In the genomic region with DNA sequence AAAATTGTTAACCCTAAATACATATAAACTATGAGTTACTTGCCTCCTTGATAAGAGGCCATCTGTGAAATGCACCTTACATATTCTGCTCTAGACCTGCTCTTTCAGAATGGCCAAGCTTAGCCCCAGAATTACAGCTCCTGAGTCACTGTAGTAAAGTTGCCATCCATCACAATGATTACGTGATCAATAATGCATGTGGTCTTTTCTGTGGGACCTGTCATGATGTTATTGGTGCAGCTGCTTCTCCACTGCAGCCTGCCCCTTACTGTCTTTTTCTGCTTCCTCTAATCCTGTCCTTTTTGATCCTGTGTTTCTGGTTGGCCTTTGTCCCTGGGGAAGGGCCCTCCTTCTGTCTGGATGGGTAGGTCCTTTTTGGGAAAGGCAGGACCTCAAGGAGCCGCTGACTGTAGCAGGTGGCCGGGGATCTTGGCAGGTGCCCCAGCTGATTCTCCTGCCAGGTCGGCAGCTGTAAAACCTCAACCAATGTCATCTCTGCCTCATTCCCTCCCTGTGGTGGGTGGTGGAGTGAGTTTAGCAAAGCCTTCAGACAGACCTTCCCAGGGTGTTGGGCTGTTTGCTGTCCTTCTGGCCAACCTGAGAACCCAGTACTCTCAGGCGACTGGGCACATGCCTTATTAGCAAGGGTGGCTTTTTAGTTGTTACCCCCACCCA, we compare ENCODE assay signal across 8 cellular contexts.
A peak's percentile ranks its signal among the peaks of the same experiment; 100 is the strongest.
DNase-seq lines count a peak whose midpoint lies in the region; ATAC-seq, FAIRE-seq and TF ChIP-seq lines count a peak whose summit lies in the region.

No MANE protein-coding gene starts in this region.

- peaks cover 57% of the 10 kb centered on the region; the same call in 1 of the 2 replicates for H3K36me3 ChIP-seq in Loucy (ENCODE audit: insufficient read depth, low read length)
- H3K36me3 ChIP-seq in astrocyte (ENCODE audit: insufficient read depth, low read length), result peaks cover 11% of the 10 kb centered on the region

- ATAC-seq in naive thymus-derived CD8-positive, alpha-beta T cell, result peak; percentile 39 to 41
- ATAC-seq in GM19455 (IDR thresholded peaks at IDR 0.05; ENCODE audit: unreplicated experiment), result no peak

- H3K4me2 ChIP-seq in Loucy (ENCODE audit: low read depth, low read length, poor library complexity, severe bottlenecking), result peak overlapping the region; percentile 36
- no peak overlapping the region for H3K4me2 ChIP-seq in astrocyte (ENCODE audit: low read length)

- H3K4me1 ChIP-seq in Loucy (ENCODE audit: insufficient read depth, low read length, poor library complexity, severe bottlenecking) (peaks cover 52% of the 10 kb centered on the region), astrocyte (ENCODE audit: insufficient read depth, low read length) (peaks cover 40% of the 10 kb centered on the region)

- H3K36me3 Mint-ChIP-seq in astrocyte (ENCODE audit: low read depth, unreplicated experiment), result peaks cover 24% of the 10 kb centered on the region
- H3K36me3 Mint-ChIP-seq in naive thymus-derived CD8-positive, alpha-beta T cell, result peaks cover 0 to 20% (median 16%) of the 10 kb centered on the region in 3 donors

- no peak overlapping the region for H2AFZ ChIP-seq in Loucy (ENCODE audit: low read length)
- H2AFZ ChIP-seq in astrocyte (ENCODE audit: low read depth, low read length), result no peak overlapping the region

- intact Hi-C loops in posterior cingulate gyrus (cut with DNase I), result no loop called here

- H3K9me3 ChIP-seq in Loucy (ENCODE audit: insufficient read depth, low read depth, low read length) (no peaks in the 10 kb centered on the region), astrocyte (ENCODE audit: insufficient read depth, low read depth, low read length) (no peaks in the 10 kb centered on the region)

- no peak for FAIRE-seq in astrocyte (lab: Jason Lieb, UNC)

- POLR2A ChIA-PET in naive thymus-derived CD8-positive, alpha-beta T cell (lab: Charles Lee), result interaction anchor here (0.6 to 6.7 kb wide), 14 partner anchors 9 to 74 kb away, joined by 3 to 68 read pairs (median 5); no protein-coding TSS in a partner anchor

- peak overlapping the region; percentile 27 for H3K9ac ChIP-seq in Loucy (ENCODE audit: low read depth, low read length, poor library complexity, severe bottlenecking)
- no peak overlapping the region for H3K9ac ChIP-seq in astrocyte (ENCODE audit: low read length)

- H3K9me3 Mint-ChIP-seq in astrocyte (ENCODE audit: unreplicated experiment), result no peaks in the 10 kb centered on the region
- H3K9me3 Mint-ChIP-seq in naive thymus-derived CD8-positive, alpha-beta T cell, result no peaks in the 10 kb centered on the region

- H3K79me2 ChIP-seq in Loucy (ENCODE audit: insufficient read depth, low read length), result peaks cover 100% of the 10 kb centered on the region
- peaks cover 100% of the 10 kb centered on the region for H3K79me2 ChIP-seq in astrocyte (ENCODE audit: insufficient read depth, low read length)

- TF ChIP-seq CTCF in Loucy (conservative IDR thresholded peaks at IDR 0.05; ENCODE audit: low read length), result no peak
- TF ChIP-seq CTCF in astrocyte (IDR thresholded peaks at IDR 0.05; ENCODE audit: insufficient read depth, low read depth, low read length), result no peak
- TF ChIP-seq CTCF in GM10266 (IDR thresholded peaks at IDR 0.05; ENCODE audit: control insufficient read depth, insufficient read depth, low read depth, missing control alignments), result no peak

- H3K4me3 ChIP-seq in Loucy (ENCODE audit: low read length, poor library complexity, severe bottlenecking), result no peak overlapping the region
- H3K4me3 ChIP-seq in astrocyte (ENCODE audit: insufficient read depth, low read depth, low read length), result no peak overlapping the region

- no peak overlapping the region for H3K4me3 Mint-ChIP-seq in astrocyte (ENCODE audit: unreplicated experiment)
- peak overlapping the region; percentile 66 to 91 (median 86) for H3K4me3 Mint-ChIP-seq in naive thymus-derived CD8-positive, alpha-beta T cell

- H3K4me1 Mint-ChIP-seq in astrocyte (ENCODE audit: low read depth, unreplicated experiment), result peaks cover 34% of the 10 kb centered on the region
- peaks cover 53 to 99% (median 96%) of the 10 kb centered on the region in 4 donors for H3K4me1 Mint-ChIP-seq in naive thymus-derived CD8-positive, alpha-beta T cell

- H3K9me2 ChIP-seq in Loucy (replicated peaks; ENCODE audit: low read depth, low read length), result no peaks in the 10 kb centered on the region

- no peaks in the 10 kb centered on the region for H3K27me3 Mint-ChIP-seq in astrocyte (ENCODE audit: low read depth, unreplicated experiment)
- H3K27me3 Mint-ChIP-seq in naive thymus-derived CD8-positive, alpha-beta T cell, result no peaks in the 10 kb centered on the region

- DNase-seq in DMS 273 (lab: John Stamatoyannopoulos, UW; ENCODE audit: unreplicated experiment), result peak; percentile 86
- peak; percentile 72 for DNase-seq in astrocyte (ENCODE audit: low read depth)
- peak in 1 of 10 donors; percentile 13 for DNase-seq in naive thymus-derived CD8-positive, alpha-beta T cell
- no peak for DNase-seq in GM10266 (ENCODE audit: extremely low spot score)
- no peak for DNase-seq in posterior cingulate gyrus
- no peak for DNase-seq in superior temporal gyrus (ENCODE audit: extremely low spot score)

- peaks cover 69% of the 10 kb centered on the region for H4K20me1 ChIP-seq in Loucy (ENCODE audit: insufficient read depth, low read length, poor library complexity, severe bottlenecking)
- H4K20me1 ChIP-seq in astrocyte (ENCODE audit: insufficient read depth, low read length), result peaks cover 82% of the 10 kb centered on the region

- no peak overlapping the region for H3K27ac ChIP-seq in astrocyte (ENCODE audit: low read depth, low read length)

- H3F3A ChIP-seq in Loucy (ENCODE audit: low read depth), result no peaks in the 10 kb centered on the region

- no peak overlapping the region for H3K27ac Mint-ChIP-seq in astrocyte (ENCODE audit: unreplicated experiment)
- H3K27ac Mint-ChIP-seq in naive thymus-derived CD8-positive, alpha-beta T cell, result peak overlapping the region; percentile 95 to 99 (median 98)

- H3K27me3 ChIP-seq in Loucy (ENCODE audit: insufficient read depth, low read length, poor library complexity, severe bottlenecking), result no peaks in the 10 kb centered on the region
- H3K27me3 ChIP-seq in astrocyte (ENCODE audit: insufficient read depth, low read length), result no peaks in the 10 kb centered on the region

Comparison
In these comparisons a context has a peak if more than half of its experiments do, and no peak if none do; other contexts are left out.
1. DNase-seq: peak in DMS 273 (single experiment) and astrocyte (single experiment); none in GM10266 (single experiment), posterior cingulate gyrus (0 of 10) and superior temporal gyrus (single experiment).